9 cellular contexts compared by ENCODE assay signal in the genomic region with DNA sequence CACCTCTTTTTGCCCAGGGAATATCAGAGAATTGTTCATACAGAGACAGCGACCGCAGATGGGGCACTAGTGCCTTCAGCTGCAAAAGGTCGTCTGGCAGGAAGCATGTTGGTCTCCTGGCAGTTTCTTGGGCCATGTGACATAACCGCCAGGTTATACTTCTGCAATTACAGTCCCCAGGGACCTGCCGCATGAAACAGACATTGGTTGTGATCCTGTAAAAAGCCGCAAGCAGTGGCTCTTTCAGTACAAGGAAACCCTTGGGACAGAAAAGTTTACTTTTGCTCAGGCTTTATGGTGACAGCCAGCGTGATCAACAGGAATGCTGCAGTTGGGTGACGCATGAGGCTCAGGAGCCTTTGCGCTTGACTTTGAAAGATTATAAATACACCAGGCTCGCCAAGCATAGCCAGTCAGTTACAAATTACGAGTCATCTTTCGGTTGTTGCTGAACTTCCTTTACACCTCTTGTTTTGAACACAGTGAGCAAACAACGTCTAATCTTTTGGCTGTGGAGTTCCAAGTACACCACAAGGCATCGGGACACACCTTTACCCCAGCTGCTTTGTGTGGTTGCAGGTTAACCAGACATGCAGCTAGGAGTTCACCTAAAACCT. TPM values are rescaled to one million over a fixed set of nuclear protein-coding genes. Genes with fewer than 3 reads are reported as not detected.
A peak's percentile ranks its signal among the peaks of the same experiment; 100 is the strongest.
DNase-seq lines count a peak whose midpoint lies in the region; ATAC-seq and TF ChIP-seq lines count a peak whose summit lies in the region.
"Had no signal": no experiment of that assay in that cellular context is flagged by ENCODE, and none has a peak within 500 bp of the region (broad histone marks: within the 10 kb centered on the region; RNA-seq: fewer than 3 reads in every experiment).

No MANE protein-coding gene starts in this region.

- H3K27ac ChIP-seq in DND-41 (ENCODE audit: low read length) = peak overlapping the region; percentile 93

- no peaks in the 10 kb centered on the region for H3K9me3 ChIP-seq in DND-41 (ENCODE audit: insufficient read depth, low read length, severe bottlenecking)

- no peaks in the 10 kb centered on the region for H3K27me3 ChIP-seq in DND-41 (ENCODE audit: insufficient read depth, low read length, poor library complexity)

- H3K9me3 Mint-ChIP-seq in progenitor cell of endocrine pancreas (ENCODE audit: low read depth) = no peaks in the 10 kb centered on the region

- peak overlapping the region in 1 of 2 experiments; percentile 43; a peak in 2 of 4 replicates for H3K4me3 ChIP-seq in DND-41 (ENCODE audit: low read depth in 1 of 2, low read length in 2 of 2)
- H3K4me3 ChIP-seq: skin epidermis had no signal

- peak overlapping the region; percentile 66 for H3K4me2 ChIP-seq in DND-41 (ENCODE audit: insufficient read depth, low read length)

- TF ChIP-seq CTCF in DND-41 (IDR thresholded peaks at IDR 0.05; ENCODE audit: borderline replicate concordance, extremely low read depth, low read length, poor library complexity, severe bottlenecking) (peak; percentile 56), progenitor cell of endocrine pancreas (IDR thresholded peaks at IDR 0.05; ENCODE audit: unreplicated experiment) (no peak)

- DNase-seq in DND-41 (peak; percentile 96), SW480 (ENCODE audit: low spot score) (peak; percentile 41), astrocyte of the hippocampus (ENCODE audit: low read depth, low spot score) (peak; percentile 52), progenitor cell of endocrine pancreas (ENCODE audit: low spot score, unreplicated experiment) (no peak), NCI-H748 treated with DMSO at 0.1 percent for 48 hours (lab: John Stamatoyannopoulos, UW) (no peak), DMS114 treated with DMSO at 0.1 percent for 48 hours (lab: John Stamatoyannopoulos, UW; ENCODE audit: unreplicated experiment) (no peak)

- H3K4me1 Mint-ChIP-seq in progenitor cell of endocrine pancreas (ENCODE audit: low read depth) = peaks cover 17% of the 10 kb centered on the region

- no peak overlapping the region for H2AFZ ChIP-seq in DND-41 (ENCODE audit: low read depth, low read length)

- no peaks in the 10 kb centered on the region for H4K20me1 ChIP-seq in DND-41 (ENCODE audit: insufficient read depth, low read length)

- H3K27ac Mint-ChIP-seq in progenitor cell of endocrine pancreas = peak overlapping the region; percentile 47

- peaks cover 16% of the 10 kb centered on the region for H3K79me2 ChIP-seq in DND-41 (ENCODE audit: insufficient read depth, low read length)

- no peaks in the 10 kb centered on the region for H3K36me3 Mint-ChIP-seq in progenitor cell of endocrine pancreas (ENCODE audit: insufficient read depth)

- peak overlapping the region; percentile 25 for H3K4me3 Mint-ChIP-seq in progenitor cell of endocrine pancreas (ENCODE audit: low read depth)

- peak overlapping the region; percentile 59 for H3K9ac ChIP-seq in DND-41 (ENCODE audit: low read depth, low read length)

- H3K27me3 Mint-ChIP-seq in progenitor cell of endocrine pancreas = peaks cover 5% of the 10 kb centered on the region

- ATAC-seq in DND-41 (ENCODE audit: insufficient read depth, low read depth) = peak; percentile 68
- ATAC-seq in GM21360 (IDR thresholded peaks at IDR 0.05; ENCODE audit: unreplicated experiment) = peak; percentile 68
- ATAC-seq in HG03571 (IDR thresholded peaks at IDR 0.05; ENCODE audit: unreplicated experiment) = peak; percentile 52

- peaks cover 80% of the 10 kb centered on the region for H3K4me1 ChIP-seq in DND-41 (ENCODE audit: insufficient read depth, low read length)

- peaks cover 21% of the 10 kb centered on the region for H3K36me3 ChIP-seq in DND-41 (ENCODE audit: insufficient read depth, low read length)

RNA-seq across cellular contexts. Expression of gene UBE2L5, which starts 50.5 kb away (rescaled TPM):
- not detected in 2 replicates for total RNA-seq in progenitor cell of endocrine pancreas

Comparison
In these comparisons a context has a peak if more than half of its experiments do, and no peak if none do; other contexts are left out.
1. DNase-seq: peak in DND-41 (single experiment), SW480 (single experiment) and astrocyte of the hippocampus (single experiment); none in progenitor cell of endocrine pancreas (single experiment), NCI-H748 treated with DMSO at 0.1 percent for 48 hours (single experiment) and DMS114 treated with DMSO at 0.1 percent for 48 hours (single experiment).
2. Peak in every context shown above with its lines, with median percentiles within 50 percentile points of each other: ATAC-seq.